Comparison of ENCODE assay signal across 8 cellular contexts in the genomic region with DNA sequence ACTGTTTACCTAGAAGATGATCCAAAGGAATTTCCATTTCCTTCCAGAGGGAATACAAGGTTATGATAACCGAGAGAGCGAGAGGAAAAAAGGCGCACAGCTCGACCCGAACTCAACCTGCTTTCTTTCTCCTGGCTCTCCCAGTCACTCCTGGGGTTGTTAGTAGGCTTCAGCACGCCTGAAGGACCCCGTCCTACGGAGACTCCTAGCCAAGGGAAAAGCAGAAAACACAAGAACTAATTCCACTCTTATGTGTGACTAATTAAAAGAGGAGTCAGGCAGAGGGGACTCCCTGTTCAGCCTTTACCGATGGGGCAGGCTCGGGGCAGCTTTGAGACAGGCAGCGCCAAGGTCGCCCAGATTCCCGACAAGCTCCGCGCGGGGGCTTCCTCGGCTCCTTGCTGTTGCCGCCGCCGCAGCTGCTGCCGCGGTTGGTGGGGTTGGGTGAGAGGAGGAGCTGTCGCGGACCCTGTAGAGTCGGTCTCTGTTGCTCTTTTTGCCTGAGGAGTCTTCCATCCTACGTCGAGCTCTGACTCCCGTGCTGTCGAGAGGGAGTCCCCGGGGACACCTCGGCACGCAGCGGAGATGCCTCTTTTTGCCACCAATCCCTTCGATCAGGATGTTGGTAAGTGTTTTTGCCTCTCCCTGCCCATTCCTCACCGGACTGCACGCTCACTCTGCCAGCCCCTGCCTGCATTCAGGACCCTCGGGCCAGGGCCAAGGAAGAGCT. TPM values are rescaled to one million over a fixed set of nuclear protein-coding genes. Genes with fewer than 3 reads are reported as not detected.
DNase-seq lines count a peak whose midpoint lies in the region; ATAC-seq and TF ChIP-seq lines count a peak whose summit lies in the region.

Gene STAM, plus strand, starts transcription at position 397 of the 730 bp plus-strand sequence. Its CDS starts 189 bp downstream, at position 586.

- H2BK5ac ChIP-seq in mesendoderm (ENCODE audit: low read length): peak within 1 kb of the TSS; percentile 91

- peak within 1 kb of the TSS; percentile 96 for H3K4me3 Mint-ChIP-seq in Calu3 (ENCODE audit: low read depth, unreplicated experiment)
- peak within 1 kb of the TSS; percentile 93 for H3K4me3 Mint-ChIP-seq in activated CD8-positive, alpha-beta memory T cell treated with anti-CD3 and anti-CD28 coated beads, Interleukin-2, amount 10 ng/mL, durations not matched to agents 7 days and 5 days

- H3K36me3 ChIP-seq in HUES48 (ENCODE audit: control insufficient read depth, insufficient read depth, low read length) (no peaks in the 10 kb centered on the region), NT2/D1 (ENCODE audit: insufficient read depth, insufficient read length, low read length) (peaks cover 20% of the 10 kb centered on the region), endocrine pancreas (ENCODE audit: control insufficient read depth, insufficient read depth, low read length) (no peaks in the 10 kb centered on the region), mesendoderm (ENCODE audit: control insufficient read depth, insufficient read depth, low read length) (no peaks in the 10 kb centered on the region)

- no TSS peak for BruUV-seq in Calu3 (replicated peaks; lab: Mats Ljungman, UMichigan)

- intact Hi-C loops in Calu3 (cut with micrococcal nuclease; ENCODE audit: unreplicated experiment): no loop called here

- WGBS in mesendoderm (ENCODE audit: extremely low coverage, insufficient coverage, low lambda C conversion rate): no CpG with 5 or more reads among the region's 37 CpGs

- no peak within 1 kb of the TSS for H2BK15ac ChIP-seq in mesendoderm (replicated peaks; ENCODE audit: low read depth)

- no peaks in the 10 kb centered on the region for H3K27me3 Mint-ChIP-seq in Calu3 (ENCODE audit: unreplicated experiment)
- no peaks in the 10 kb centered on the region for H3K27me3 Mint-ChIP-seq in activated CD8-positive, alpha-beta memory T cell treated with anti-CD3 and anti-CD28 coated beads, Interleukin-2, amount 10 ng/mL, durations not matched to agents 7 days and 5 days

- H3K56ac ChIP-seq in mesendoderm (ENCODE audit: low read length): peak within 1 kb of the TSS; percentile 99

- H4K5ac ChIP-seq in mesendoderm (ENCODE audit: low read length): no peak within 1 kb of the TSS

- no peak within 1 kb of the TSS for H3K18ac ChIP-seq in mesendoderm (ENCODE audit: low read length)

- peaks cover 20% of the 10 kb centered on the region for H3K36me3 Mint-ChIP-seq in Calu3 (ENCODE audit: insufficient read depth, unreplicated experiment)
- H3K36me3 Mint-ChIP-seq in activated CD8-positive, alpha-beta memory T cell treated with anti-CD3 and anti-CD28 coated beads, Interleukin-2, amount 10 ng/mL, durations not matched to agents 7 days and 5 days: peaks cover 33% of the 10 kb centered on the region

- peak within 1 kb of the TSS; percentile 57 for H3K4ac ChIP-seq in mesendoderm (ENCODE audit: low read depth, low read length)

- DNase-seq in Calu3: peak; percentile 82
- peak; percentile 64 for DNase-seq in NT2/D1 (ENCODE audit: low read depth, low spot score)
- peak; percentile 96 for DNase-seq in activated CD8-positive, alpha-beta memory T cell treated with anti-CD3 and anti-CD28 coated beads, Interleukin-2, amount 10 ng/mL, durations not matched to agents 7 days and 5 days
- peak; percentile 96 for DNase-seq in mesendoderm
- DNase-seq in stimulated activated CD8-positive, alpha-beta memory T cell treated with anti-CD3 and anti-CD28 coated beads, Interleukin-15, amount 100 ng/mL, for 1 hour (ENCODE audit: low read depth): peak; percentile 86

- H4K8ac ChIP-seq in mesendoderm (ENCODE audit: low read depth, low read length): no peak within 1 kb of the TSS

- H3K79me2 ChIP-seq in mesendoderm (ENCODE audit: control insufficient read depth, insufficient read depth, low read length): peaks cover 48% of the 10 kb centered on the region

- H3K4me2 ChIP-seq in mesendoderm (ENCODE audit: low read length): peak within 1 kb of the TSS; percentile 68

- H3K27ac Mint-ChIP-seq in Calu3 (ENCODE audit: unreplicated experiment): peak within 1 kb of the TSS; percentile 97
- peak within 1 kb of the TSS; percentile 98 for H3K27ac Mint-ChIP-seq in activated CD8-positive, alpha-beta memory T cell treated with anti-CD3 and anti-CD28 coated beads, Interleukin-2, amount 10 ng/mL, durations not matched to agents 7 days and 5 days

- peaks cover 2% of the 10 kb centered on the region for H3K9me3 Mint-ChIP-seq in Calu3 (ENCODE audit: low read depth, unreplicated experiment)
- peaks cover 3% of the 10 kb centered on the region for H3K9me3 Mint-ChIP-seq in activated CD8-positive, alpha-beta memory T cell treated with anti-CD3 and anti-CD28 coated beads, Interleukin-2, amount 10 ng/mL, durations not matched to agents 7 days and 5 days (ENCODE audit: low read depth)

- H2BK120ac ChIP-seq in mesendoderm (ENCODE audit: low read depth, low read length): no peak within 1 kb of the TSS

- H3K27ac ChIP-seq in HUES48 (ENCODE audit: low read depth, low read length) (peak within 1 kb of the TSS; percentile 99), mesendoderm (ENCODE audit: low read depth, low read length) (peak within 1 kb of the TSS; percentile 45)

- peak; percentile 80 for ATAC-seq in GM21423 (IDR thresholded peaks at IDR 0.05; ENCODE audit: unreplicated experiment)
- ATAC-seq in activated CD8-positive, alpha-beta memory T cell treated with anti-CD3 and anti-CD28 coated beads, Interleukin-2, amount 10 ng/mL, durations not matched to agents 7 days and 5 days: peak; percentile 83

- H3K23ac ChIP-seq in mesendoderm (ENCODE audit: low read length): no peak within 1 kb of the TSS

- H3K4me1 Mint-ChIP-seq in Calu3 (ENCODE audit: low read depth, unreplicated experiment): no peaks in the 10 kb centered on the region
- H3K4me1 Mint-ChIP-seq in activated CD8-positive, alpha-beta memory T cell treated with anti-CD3 and anti-CD28 coated beads, Interleukin-2, amount 10 ng/mL, durations not matched to agents 7 days and 5 days: peaks cover 57% of the 10 kb centered on the region

- H3K4me3 ChIP-seq in HUES48 (ENCODE audit: low read depth, low read length) (peak within 1 kb of the TSS; percentile 88), NT2/D1 (ENCODE audit: insufficient read length, low read depth) (peak within 1 kb of the TSS; percentile 99), endocrine pancreas (ENCODE audit: control insufficient read depth, insufficient read depth, low read length) (peak within 1 kb of the TSS; percentile 96), mesendoderm (ENCODE audit: low read length) (peak within 1 kb of the TSS; percentile 97)

- no peak within 1 kb of the TSS for H2AK5ac ChIP-seq in mesendoderm (ENCODE audit: low read length)

- peak within 1 kb of the TSS; percentile 95 for H3K9ac ChIP-seq in HUES48 (ENCODE audit: low read depth, low read length)
- H3K9ac ChIP-seq in NT2/D1 (ENCODE audit: insufficient read length, low read depth): peak within 1 kb of the TSS; percentile 89
- H3K9ac ChIP-seq in endocrine pancreas (ENCODE audit: control insufficient read depth, insufficient read depth, low read length): peak within 1 kb of the TSS; percentile 97
- peak within 1 kb of the TSS; percentile 98 for H3K9ac ChIP-seq in mesendoderm (ENCODE audit: low read length)

- H3K9me3 ChIP-seq in HUES48 (ENCODE audit: control insufficient read depth, insufficient read depth, low read length) (no peaks in the 10 kb centered on the region), NT2/D1 (ENCODE audit: insufficient read depth, low read length) (peaks cover 13% of the 10 kb centered on the region; the same call in 1 of the 2 replicates), endocrine pancreas (ENCODE audit: control insufficient read depth, low read length) (no peaks in the 10 kb centered on the region)

- CTCF ChIA-PET in Calu3 (lab: Charles Lee): interaction anchor here (0.6 to 1.8 kb wide), 5 partner anchors 10 to 430 kb away, joined by 3 to 8 read pairs (median 4); partner anchors contain the start of gene HACD1
- CTCF ChIA-PET in activated CD8-positive, alpha-beta memory T cell treated with anti-CD3 and anti-CD28 coated beads, Interleukin-2, amount 10 ng/mL, durations not matched to agents 7 days and 5 days (lab: Charles Lee): interaction anchor here (0.8 to 2.1 kb wide), 15 partner anchors 9 to 235 kb away, joined by 3 to 9 read pairs (median 3); partner anchors contain the start of gene HACD1

- H3K4me1 ChIP-seq in HUES48 (ENCODE audit: control insufficient read depth, insufficient read depth, low read length): peaks cover 7% of the 10 kb centered on the region
- no peaks in the 10 kb centered on the region for H3K4me1 ChIP-seq in NT2/D1 (ENCODE audit: insufficient read depth, insufficient read length)
- peaks cover 21% of the 10 kb centered on the region for H3K4me1 ChIP-seq in endocrine pancreas (ENCODE audit: control insufficient read depth, insufficient read depth, low read length)
- peaks cover 3% of the 10 kb centered on the region for H3K4me1 ChIP-seq in mesendoderm (ENCODE audit: control insufficient read depth, low read depth, low read length)

- H3K27me3 ChIP-seq in HUES48 (ENCODE audit: control insufficient read depth, insufficient read depth, low read length) (no peaks in the 10 kb centered on the region), NT2/D1 (ENCODE audit: insufficient read depth, insufficient read length) (no peaks in the 10 kb centered on the region), endocrine pancreas (ENCODE audit: control insufficient read depth, insufficient read depth, low read length) (no peaks in the 10 kb centered on the region), mesendoderm (ENCODE audit: insufficient read depth, low read length, poor library complexity) (no peaks in the 10 kb centered on the region)

- TF ChIP-seq CTCF in Calu3 (IDR thresholded peaks at IDR 0.05; ENCODE audit: unreplicated experiment): no peak

- H3K79me1 ChIP-seq in mesendoderm (ENCODE audit: low read length): peaks cover 10% of the 10 kb centered on the region

RNA-seq across cellular contexts. Expression of gene STAM, which starts in this region (rescaled TPM):
- total RNA-seq in Calu3 (2022): 16.6 and 17.0 TPM in 2 replicates
- 10 to 100 TPM; 27.4 to 47.2 TPM for total RNA-seq in activated CD8-positive, alpha-beta memory T cell treated with anti-CD3 and anti-CD28 coated beads, Interleukin-2, amount 10 ng/mL, durations not matched to agents 7 days and 5 days
- polyA plus RNA-seq in mesendoderm (2013, experiment 1 of 2): 29.6 TPM
- 29.5 TPM for polyA plus RNA-seq in mesendoderm (2013, experiment 2 of 2)

Comparison
In these comparisons a context has a peak if more than half of its experiments do, and no peak if none do; other contexts are left out.
1. Peak in every context shown above with its lines: DNase-seq, ATAC-seq, H3K4me3 ChIP-seq and H3K27ac ChIP-seq.